Comparison of ENCODE assay signal across 21 cellular contexts in genomic region chr5:158522001-158522400, GRCh38.
DNase-seq lines count a peak whose midpoint lies in the region; ATAC-seq, FAIRE-seq and TF ChIP-seq lines count a peak whose summit lies in the region.
"Had no signal": no experiment of that assay in that cellular context is flagged by ENCODE, and none has a peak within 500 bp of the region (broad histone marks: within the 10 kb centered on the region; RNA-seq: fewer than 3 reads in every experiment).

No MANE protein-coding gene starts in this region.

- H3K36me3 ChIP-seq in heart right ventricle (no peaks in the 10 kb centered on the region), small intestine (ENCODE audit: control insufficient read depth in 2 of 2, insufficient read depth in 2 of 2, low read length in 2 of 2) (no peaks in the 10 kb centered on the region)
- H3K36me3 ChIP-seq: upper lobe of left lung had no signal

- no peaks in the 10 kb centered on the region for H3K27me3 ChIP-seq in heart right ventricle
- H3K27me3 ChIP-seq in small intestine (ENCODE audit: control insufficient read depth in 2 of 2, insufficient read depth in 2 of 2, low read length in 2 of 2), result no peaks in the 10 kb centered on the region
- H3K27me3 ChIP-seq: upper lobe of left lung had no signal

- WGBS in heart right ventricle, 2 donors, result 72 to 78% methylated on average over 3 of the region's 3 CpGs
- 83 to 89% (median 86%) methylated on average over 3 of the region's 3 CpGs for WGBS in small intestine, 3 donors

- DNase-seq in heart right ventricle, result no peak
- no peak for DNase-seq in cardiac septum (ENCODE audit: low spot score)
- peak; percentile 8 for DNase-seq in SW480 (ENCODE audit: low spot score)
- peak; percentile 44 for DNase-seq in fibroblast of pulmonary artery (ENCODE audit: low read depth)
- DNase-seq in small intestine, result no peak
- no peak for DNase-seq in NCI-H345 (lab: John Stamatoyannopoulos, UW)
- DNase-seq in HUDEP-2 (lab: John Stamatoyannopoulos, UW; ENCODE audit: unreplicated experiment in 76 of 76), result no peak
- DNase-seq: aorta; CD8-positive, alpha-beta T cell; KBM-7; NCI-H1417; NCI-H2171 treated with DMSO at 0.1 percent for 48 hours; nephron progenitor cell; stimulated activated naive CD4-positive, alpha-beta T cell had no signal

- peak overlapping the region in 8 of 10 donors; percentile 6 to 69 (median 49) for H3K27ac ChIP-seq in heart right ventricle
- H3K27ac ChIP-seq in small intestine (ENCODE audit: low read depth in 1 of 2, low read length in 1 of 2), result no peak overlapping the region
- H3K27ac ChIP-seq: A549, epithelial cell of prostate, upper lobe of left lung had no signal

- ATAC-seq in heart right ventricle (no peak), HG02973 (IDR thresholded peaks at IDR 0.05; ENCODE audit: unreplicated experiment) (no peak)
- ATAC-seq: activated CD4-positive, CD25-positive, alpha-beta regulatory T cell treated with anti-CD3 and anti-CD28 coated beads, Interleukin-2, amount 50 U/mL, for 24 hours; CD8-positive, alpha-beta T cell had no signal

- peaks cover 0 to 30% (median 14%) of the 10 kb centered on the region in 9 donors for H3K4me1 ChIP-seq in heart right ventricle
- H3K4me1 ChIP-seq in small intestine (ENCODE audit: control insufficient read depth in 2 of 2, insufficient read depth in 1 of 2, low read depth in 1 of 2, low read length in 1 of 2), result no peaks in the 10 kb centered on the region
- H3K4me1 ChIP-seq: A549, upper lobe of left lung had no signal

- FAIRE-seq in small intestine (lab: Jason Lieb, UNC), result no peak
- FAIRE-seq: A549, H1, keratinocyte had no signal

- H3K9me3 ChIP-seq in heart right ventricle (no peaks in the 10 kb centered on the region), small intestine (ENCODE audit: control insufficient read depth, low read depth) (no peaks in the 10 kb centered on the region)
- H3K9me3 ChIP-seq: A549, upper lobe of left lung had no signal

- TF ChIP-seq CTCF in heart right ventricle (IDR thresholded peaks at IDR 0.05) (no peak), fibroblast of pulmonary artery (IDR thresholded peaks at IDR 0.05; ENCODE audit: low read length, missing control alignments) (no peak)

- intact Hi-C loops in heart right ventricle (cut with DNase I) (no loop called here), cardiac septum (cut with DNase I) (no loop called here)

- H3K4me3 ChIP-seq in heart right ventricle (no peak overlapping the region), fibroblast of pulmonary artery (replicated peaks; ENCODE audit: low read depth, low read length) (no peak overlapping the region), small intestine (ENCODE audit: low read depth in 1 of 2, low read length in 2 of 2) (no peak overlapping the region)
- H3K4me3 ChIP-seq: A549, upper lobe of left lung had no signal

Comparison
In these comparisons a context has a peak if more than half of its experiments do, and no peak if none do; other contexts are left out.
1. DNase-seq: peak in SW480 (single experiment) and fibroblast of pulmonary artery (single experiment); none in heart right ventricle (0 of 2), cardiac septum (single experiment), small intestine (single experiment), NCI-H345 (single experiment) and HUDEP-2 (0 of 76).
2. H3K27ac ChIP-seq: peak in heart right ventricle (8 of 10); none in small intestine (0 of 2).